ENCODE assay signal across 13 cellular contexts in genomic region chr6:6981923-6982322, GRCh38.
DNase-seq lines count a peak whose midpoint lies in the region; ATAC-seq and TF ChIP-seq lines count a peak whose summit lies in the region.
"Had no signal": no experiment of that assay in that cellular context is flagged by ENCODE, and none has a peak within 500 bp of the region (broad histone marks: within the 10 kb centered on the region; RNA-seq: fewer than 3 reads in every experiment).

No MANE protein-coding gene starts in this region.

- H3K4me1 Mint-ChIP-seq in stimulated activated naive B cell treated with anti-CD40 and anti-IgM and Interleukin-4, amounts not matched to agents 10 μg/mL and 1 μg/mL and 100 μg/mL, for 72 hours = peaks cover 0 to 2% of the 10 kb centered on the region in 2 donors

- H3K4me3 Mint-ChIP-seq in stimulated activated naive B cell treated with anti-CD40 and anti-IgM and Interleukin-4, amounts not matched to agents 10 μg/mL and 1 μg/mL and 100 μg/mL, for 72 hours = no peak overlapping the region
- H3K4me3 Mint-ChIP-seq: CD8-positive, alpha-beta T cell had no signal

- H3K36me3 ChIP-seq in mammary epithelial cell (ENCODE audit: insufficient read depth, low read length) = no peaks in the 10 kb centered on the region
- no peaks in the 10 kb centered on the region for H3K36me3 ChIP-seq in left lung

- no peaks in the 10 kb centered on the region for H3K9me3 ChIP-seq in mammary epithelial cell (replicated peaks; ENCODE audit: insufficient read depth, low read length)
- no peaks in the 10 kb centered on the region for H3K9me3 ChIP-seq in left lung

- H3K4me2 ChIP-seq in mammary epithelial cell (ENCODE audit: insufficient read depth, low read depth, low read length) = no peak overlapping the region

- H2AFZ ChIP-seq in mammary epithelial cell (ENCODE audit: low read depth, low read length) = peak overlapping the region; percentile 21

- dilution Hi-C loops in mammary epithelial cell (cut with HindIII; ENCODE audit: low sequenced_read_pairs) = no loop called here

- no peak for TF ChIP-seq CTCF in mammary epithelial cell (conservative IDR thresholded peaks at IDR 0.05 in 1 of 2, IDR thresholded peaks at IDR 0.05 in 1 of 2; ENCODE audit: extremely low read depth in 1 of 2, insufficient read depth in 1 of 2, low read depth in 1 of 2, low read length in 2 of 2)
- no peak for TF ChIP-seq CTCF in left lung (IDR thresholded peaks at IDR 0.05)

- no TSS peak for BruUV-seq in mammary epithelial cell (replicated peaks; lab: Mats Ljungman, UMichigan)

- DNase-seq in M059J (ENCODE audit: low read depth) = peak; percentile 17
- DNase-seq in mammary epithelial cell = peak; percentile 58
- DNase-seq in left lung = no peak
- no peak for DNase-seq in stimulated activated naive B cell treated with anti-CD40 and anti-IgM and Interleukin-4, amounts not matched to agents 10 μg/mL and 1 μg/mL and 100 μg/mL, for 72 hours
- no peak for DNase-seq in activated CD4-positive, CD25-positive, alpha-beta regulatory T cell treated with anti-CD3 and anti-CD28 coated beads, Interleukin-2, amount 50 U/mL, for 72 hours
- DNase-seq in COLO829 (ENCODE audit: low spot score) = no peak
- DNase-seq in activated CD4-positive, alpha-beta T cell treated with anti-CD3 and anti-CD28 coated beads for 1 hour = no peak
- DNase-seq: CD8-positive, alpha-beta T cell; NCI-H1436 treated with DMSO at 0.1 percent for 48 hours; NCI-H2081; NCI-H524 treated with DMSO at 0.1 percent for 48 hours had no signal

- H3K27ac Mint-ChIP-seq in stimulated activated naive B cell treated with anti-CD40 and anti-IgM and Interleukin-4, amounts not matched to agents 10 μg/mL and 1 μg/mL and 100 μg/mL, for 72 hours = peak overlapping the region; percentile 32
- H3K27ac Mint-ChIP-seq: CD8-positive, alpha-beta T cell had no signal

- peaks cover 24% of the 10 kb centered on the region for H3K4me1 ChIP-seq in mammary epithelial cell (ENCODE audit: insufficient read depth, low read length)
- no peaks in the 10 kb centered on the region for H3K4me1 ChIP-seq in left lung

- no peaks in the 10 kb centered on the region for H4K20me1 ChIP-seq in mammary epithelial cell (ENCODE audit: insufficient read depth, low read length)

- no peaks in the 10 kb centered on the region for H3K9me3 Mint-ChIP-seq in stimulated activated naive B cell treated with anti-CD40 and anti-IgM and Interleukin-4, amounts not matched to agents 10 μg/mL and 1 μg/mL and 100 μg/mL, for 72 hours
- H3K9me3 Mint-ChIP-seq: CD8-positive, alpha-beta T cell had no signal

- in situ Hi-C loops in mammary epithelial cell (cut with MboI; ENCODE audit: low sequenced_read_pairs in 2 of 2) = no loop called here

- H3K27me3 ChIP-seq in mammary epithelial cell (ENCODE audit: insufficient read depth, low read length) (no peaks in the 10 kb centered on the region), left lung (no peaks in the 10 kb centered on the region)

- intact Hi-C loops in mammary epithelial cell (cut with micrococcal nuclease) = loop anchor here (5.0 kb wide), 1 partner anchor 180 kb away; no protein-coding TSS in a partner anchor
- intact Hi-C loops in left lung (cut with DNase I) = no loop called here

- H3K27me3 Mint-ChIP-seq in stimulated activated naive B cell treated with anti-CD40 and anti-IgM and Interleukin-4, amounts not matched to agents 10 μg/mL and 1 μg/mL and 100 μg/mL, for 72 hours = no peaks in the 10 kb centered on the region

- no peaks in the 10 kb centered on the region for H3K79me2 ChIP-seq in mammary epithelial cell (ENCODE audit: insufficient read depth, low read length)

- H3K36me3 Mint-ChIP-seq in stimulated activated naive B cell treated with anti-CD40 and anti-IgM and Interleukin-4, amounts not matched to agents 10 μg/mL and 1 μg/mL and 100 μg/mL, for 72 hours = no peaks in the 10 kb centered on the region
- H3K36me3 Mint-ChIP-seq: CD8-positive, alpha-beta T cell had no signal

- ATAC-seq in left lung (peak; percentile 59), HG02571 (IDR thresholded peaks at IDR 0.05; ENCODE audit: unreplicated experiment) (no peak)
- ATAC-seq in stimulated activated naive B cell treated with anti-CD40 and anti-IgM and Interleukin-4, amounts not matched to agents 10 μg/mL and 1 μg/mL and 100 μg/mL, for 72 hours (replicated peaks) = peak in 1 of 2 donors; percentile 12
- ATAC-seq: CD8-positive, alpha-beta T cell; HepG2 had no signal

- H3K27ac ChIP-seq in mammary epithelial cell (ENCODE audit: insufficient read depth, low read depth, low read length) (no peak overlapping the region), left lung (no peak overlapping the region)

- H3K9ac ChIP-seq in mammary epithelial cell (ENCODE audit: insufficient read depth, low read length) = no peak overlapping the region

- 50% methylated on average over 2 of the region's 2 CpGs for WGBS in mammary epithelial cell (ENCODE audit: low coverage, missing lambda C conversion rate)

- H3K4me3 ChIP-seq in mammary epithelial cell (replicated peaks in 1 of 3; ENCODE audit: insufficient read depth in 1 of 3, low read depth in 2 of 3, low read length in 3 of 3) = no peak overlapping the region
- H3K4me3 ChIP-seq in left lung = no peak overlapping the region

- CTCF ChIA-PET in mammary epithelial cell (lab: Charles Lee; ENCODE audit: low non-redundant PET) = no interaction called here

Comparison
In these comparisons a context has a peak if more than half of its experiments do, and no peak if none do; other contexts are left out.
1. DNase-seq: peak in M059J (single experiment) and mammary epithelial cell (single experiment); none in left lung (0 of 2), stimulated activated naive B cell treated with anti-CD40 and anti-IgM and Interleukin-4, amounts not matched to agents 10 μg/mL and 1 μg/mL and 100 μg/mL, for 72 hours (single experiment), activated CD4-positive, CD25-positive, alpha-beta regulatory T cell treated with anti-CD3 and anti-CD28 coated beads, Interleukin-2, amount 50 U/mL, for 72 hours (single experiment), COLO829 (single experiment) and activated CD4-positive, alpha-beta T cell treated with anti-CD3 and anti-CD28 coated beads for 1 hour (single experiment).